Comparison of ENCODE assay signal across 8 cellular contexts in genomic region chr16:30637952-30638351, GRCh38. TPM values are rescaled to one million over a fixed set of nuclear protein-coding genes. Genes with fewer than 3 reads are reported as not detected.
DNase-seq lines count a peak whose midpoint lies in the region; ATAC-seq, FAIRE-seq and TF ChIP-seq lines count a peak whose summit lies in the region.

No MANE protein-coding gene starts in this region.

- in situ Hi-C loops in transverse colon (cut with MboI; ENCODE audit: low pct_ligation_motif_present in 1 of 4, low pct_unique_long_range_greater_than_20kb in 1 of 4, low sequenced_read_pairs in 3 of 4): loop anchor here in 1 of 4 donors (10.0 to 25.0 kb wide), 2 partner anchors 63 to 551 kb away; partner anchors contain the start of genes PPP4C, TBX6, YPEL3 and ZNF688

- H3K27ac ChIP-seq in transverse colon (no peak overlapping the region), ascending aorta (no peak overlapping the region), sigmoid colon (no peak overlapping the region)

- TF ChIP-seq POLR2A in transverse colon (IDR thresholded peaks at IDR 0.05): no peak
- no peak for TF ChIP-seq POLR2A in sigmoid colon (IDR thresholded peaks at IDR 0.05)

- H3K27me3 ChIP-seq in transverse colon: no peaks in the 10 kb centered on the region
- H3K27me3 ChIP-seq in ascending aorta: no peaks in the 10 kb centered on the region
- H3K27me3 ChIP-seq in sigmoid colon: no peaks in the 10 kb centered on the region

- DNase-seq in AG09319 (ENCODE audit: extremely low read depth, low read depth) (no peak), GM18507 (ENCODE audit: extremely low spot score, insufficient read length, low read depth) (no peak), NCI-H524 (lab: John Stamatoyannopoulos, UW) (peak; percentile 51 to 80), transverse colon (no peak), ascending aorta (ENCODE audit: low spot score in 2 of 2) (no peak), sigmoid colon (no peak)
- peak; percentile 31 for DNase-seq in central memory CD4-positive, alpha-beta T cell

- H3K4me3 ChIP-seq in transverse colon: no peak overlapping the region
- H3K4me3 ChIP-seq in ascending aorta: no peak overlapping the region
- no peak overlapping the region for H3K4me3 ChIP-seq in sigmoid colon

- peak; percentile 48 for TF ChIP-seq CTCF in AG09319 (IDR thresholded peaks at IDR 0.05; ENCODE audit: low read depth, low read length)
- TF ChIP-seq CTCF in transverse colon (IDR thresholded peaks at IDR 0.05): peak in 3 of 5 experiments; percentile 12 to 13 (median 13)
- TF ChIP-seq CTCF in ascending aorta (IDR thresholded peaks at IDR 0.05): peak in 1 of 3 experiments; percentile 16
- no peak for TF ChIP-seq CTCF in sigmoid colon (IDR thresholded peaks at IDR 0.05)

- intact Hi-C loops in transverse colon (cut with DNase I; ENCODE audit: low total_unique reads) (no loop called here), ascending aorta (cut with DNase I) (no loop called here), sigmoid colon (cut with DNase I) (no loop called here)

- no peak for TF ChIP-seq EP300 in transverse colon (IDR thresholded peaks at IDR 0.05; ENCODE audit: low read depth)
- TF ChIP-seq EP300 in sigmoid colon (IDR thresholded peaks at IDR 0.05): no peak

- peak; percentile 80 for FAIRE-seq in GM18507 (lab: Jason Lieb, UNC)

- H3K4me1 ChIP-seq in transverse colon (peaks cover 0 to 22% (median 8%) of the 10 kb centered on the region in 4 donors), ascending aorta (peaks cover 0 to 9% of the 10 kb centered on the region in 2 donors), sigmoid colon (peaks cover 0 to 23% (median 18%) of the 10 kb centered on the region in 4 donors)

- no peaks in the 10 kb centered on the region for H3K36me3 ChIP-seq in transverse colon
- no peaks in the 10 kb centered on the region for H3K36me3 ChIP-seq in ascending aorta
- no peaks in the 10 kb centered on the region for H3K36me3 ChIP-seq in sigmoid colon

- WGBS in transverse colon (ENCODE audit: low coverage in 1 of 2), 2 donors: 0% methylated on average over 1 of the region's 1 CpG
- 2 to 4% methylated on average over 1 of the region's 1 CpG for WGBS in sigmoid colon, 2 donors

- no peak for ATAC-seq in HG03097 (IDR thresholded peaks at IDR 0.05; ENCODE audit: low FRiP score, unreplicated experiment)

- H3K9me3 ChIP-seq in transverse colon: no peaks in the 10 kb centered on the region
- H3K9me3 ChIP-seq in ascending aorta: no peaks in the 10 kb centered on the region
- H3K9me3 ChIP-seq in sigmoid colon: no peaks in the 10 kb centered on the region

RNA-seq across cellular contexts. Expression of gene PRR14, which starts 12.8 kb away (rescaled TPM):
- total RNA-seq in transverse colon: 100 to 1,000 TPM in 2 of 4 donors, 10 to 100 TPM in 2; 42.9 to 154 (median 85.5) TPM
- total RNA-seq in ascending aorta: 124 TPM
- 10 to 100 TPM; 20.8 to 37.5 (median 29.4) TPM for total RNA-seq in sigmoid colon
- 10 to 100 TPM; 28.8 to 51.4 (median 38.4) TPM for polyA plus RNA-seq in sigmoid colon

RNA-seq across cellular contexts. Expression of gene FBRS, which starts 20.3 kb away (rescaled TPM):
- 100 to 1,000 TPM in 1 of 4 donors, 10 to 100 TPM in 3; 54.6 to 114 (median 73.1) TPM for total RNA-seq in transverse colon
- total RNA-seq in ascending aorta: 26.8 TPM
- 10 to 100 TPM; 12.5 to 29.6 (median 22.7) TPM for total RNA-seq in sigmoid colon
- polyA plus RNA-seq in sigmoid colon: 10 to 100 TPM; 26.4 to 61.6 (median 30.0) TPM

RNA-seq across cellular contexts. Expression of gene ZNF689, which starts 27.8 kb away (rescaled TPM):
- total RNA-seq in transverse colon: 10 to 100 TPM in 1 of 4 donors, 1 to 10 TPM in 3; 3.4 to 77.1 (median 8.1) TPM
- total RNA-seq in ascending aorta: 7.0 TPM
- 10 to 100 TPM in 1 of 4 donors, 1 to 10 TPM in 3; 7.9 to 10.3 (median 9.8) TPM for total RNA-seq in sigmoid colon
- 1 to 10 TPM; 3.6 to 5.2 (median 4.9) TPM for polyA plus RNA-seq in sigmoid colon

RNA-seq across cellular contexts. Expression of gene ZNF785, which starts 52.5 kb away (rescaled TPM):
- total RNA-seq in transverse colon (100 to 1,000 TPM in 1 of 4 donors, 10 to 100 TPM in 3; 17.2 to 131 (median 20.5) TPM), ascending aorta (12.1 TPM), sigmoid colon (10 to 100 TPM in 1 of 4 donors, 1 to 10 TPM in 3; 5.9 to 19.9 (median 7.9) TPM)
- polyA plus RNA-seq in sigmoid colon: 1 to 10 TPM in 2 of 3 donors, under 1 TPM in 1; 0.92 to 9.5 (median 2.4) TPM

Comparison
In these comparisons a context has a peak if more than half of its experiments do, and no peak if none do; other contexts are left out.
1. DNase-seq: peak in NCI-H524 (2 of 2) and central memory CD4-positive, alpha-beta T cell (single experiment); none in AG09319 (single experiment), GM18507 (single experiment), transverse colon (single experiment), ascending aorta (0 of 2) and sigmoid colon (single experiment).
2. CTCF ChIP-seq: peak in AG09319 (single experiment) and transverse colon (3 of 5); none in sigmoid colon (0 of 4).